Comparison of ENCODE assay signal across 10 cellular contexts in genomic region chr20:33531047-33531877, GRCh38. TPM values are rescaled to one million over a fixed set of nuclear protein-coding genes. Genes with fewer than 3 reads are reported as not detected.
DNase-seq lines count a peak whose midpoint lies in the region; TF ChIP-seq lines count a peak whose summit lies in the region.
"Had no signal": no experiment of that assay in that cellular context is flagged by ENCODE, and none has a peak within 500 bp of the region (broad histone marks: within the 10 kb centered on the region; RNA-seq: fewer than 3 reads in every experiment).

No MANE protein-coding gene starts in this region.

- no peak overlapping the region for H4K5ac ChIP-seq in mesendoderm (ENCODE audit: low read length)

- BruUV-seq in A673 (replicated peaks; lab: Mats Ljungman, UMichigan), result no TSS peak
- no TSS peak for BruUV-seq in mammary epithelial cell (replicated peaks; lab: Mats Ljungman, UMichigan)

- no peaks in the 10 kb centered on the region for H3K9me3 ChIP-seq in A673 (ENCODE audit: low read depth, low read length, poor library complexity, severe bottlenecking)
- H3K9me3 ChIP-seq in mammary epithelial cell (replicated peaks; ENCODE audit: insufficient read depth, low read length), result no peaks in the 10 kb centered on the region

- POLR2A ChIA-PET in A673 (lab: Charles Lee; ENCODE audit: low non-redundant PET), result no interaction called here

- H2BK5ac ChIP-seq in mesendoderm (ENCODE audit: low read length), result no peak overlapping the region

- no peak overlapping the region for H4K8ac ChIP-seq in mesendoderm (ENCODE audit: low read depth, low read length)

- H2AFZ ChIP-seq in mammary epithelial cell (ENCODE audit: low read depth, low read length), result no peak overlapping the region
- H2AFZ ChIP-seq: parathyroid adenoma had no signal

- peak; percentile 70 for DNase-seq in A673 (ENCODE audit: low spot score)
- DNase-seq in HCEC 1CT, result peak; percentile 2
- DNase-seq in cardiac fibroblast (ENCODE audit: low read depth in 2 of 2), result peak; percentile 18 to 51
- DNase-seq in mesendoderm, result no peak
- no peak for DNase-seq in NCI-H345 treated with DMSO at 0.1 percent for 48 hours (lab: John Stamatoyannopoulos, UW; ENCODE audit: unreplicated experiment)
- no peak for DNase-seq in mammary epithelial cell
- DNase-seq in AG08396 (ENCODE audit: low spot score), result no peak
- DNase-seq in NCI-H1694 (lab: John Stamatoyannopoulos, UW), result no peak
- DNase-seq: T-helper 1 cell had no signal

- no peaks in the 10 kb centered on the region for H3K79me2 ChIP-seq in mesendoderm (ENCODE audit: control insufficient read depth, insufficient read depth, low read length)
- peaks cover 4% of the 10 kb centered on the region for H3K79me2 ChIP-seq in mammary epithelial cell (ENCODE audit: insufficient read depth, low read length)

- no peak overlapping the region for H3K18ac ChIP-seq in mesendoderm (ENCODE audit: low read length)

- no peak overlapping the region for H3K4ac ChIP-seq in mesendoderm (ENCODE audit: low read depth, low read length)

- H3K36me3 ChIP-seq in A673 (ENCODE audit: insufficient read depth, low read length, poor library complexity, severe bottlenecking) (no peaks in the 10 kb centered on the region), mesendoderm (ENCODE audit: control insufficient read depth, insufficient read depth, low read length) (no peaks in the 10 kb centered on the region), mammary epithelial cell (ENCODE audit: insufficient read depth, low read length) (no peaks in the 10 kb centered on the region)

- WGBS in mesendoderm (ENCODE audit: extremely low coverage, insufficient coverage, low lambda C conversion rate), result no CpG with 5 or more reads among the region's 6 CpGs
- WGBS in mammary epithelial cell (ENCODE audit: low coverage, missing lambda C conversion rate), result 69% methylated on average over 5 of the region's 6 CpGs

- no peak overlapping the region for H3K56ac ChIP-seq in mesendoderm (ENCODE audit: low read length)

- H3K4me3 ChIP-seq in A673 (ENCODE audit: low read depth, low read length, poor library complexity, severe bottlenecking) (no peak overlapping the region), cardiac fibroblast (replicated peaks in 1 of 2; ENCODE audit: low read depth in 2 of 2, low read length in 2 of 2) (no peak overlapping the region), mesendoderm (ENCODE audit: low read length) (no peak overlapping the region), mammary epithelial cell (replicated peaks in 1 of 3; ENCODE audit: insufficient read depth in 1 of 3, low read depth in 2 of 3, low read length in 3 of 3) (no peak overlapping the region)

- dilution Hi-C loops in mammary epithelial cell (cut with HindIII; ENCODE audit: low sequenced_read_pairs), result loop anchor here (5.0 kb wide), 1 partner anchor 34 kb away; no protein-coding TSS in a partner anchor

- intact Hi-C loops in A673 (cut with micrococcal nuclease; ENCODE audit: unreplicated experiment), result no loop called here
- intact Hi-C loops in mammary epithelial cell (cut with micrococcal nuclease), result no loop called here

- in situ Hi-C loops in mammary epithelial cell (cut with MboI; ENCODE audit: low sequenced_read_pairs in 2 of 2), result no loop called here

- TF ChIP-seq CTCF in A673 (conservative IDR thresholded peaks at IDR 0.05; ENCODE audit: low read depth, low read length) (no peak), cardiac fibroblast (IDR thresholded peaks at IDR 0.05; ENCODE audit: low read depth, low read length) (no peak), mammary epithelial cell (conservative IDR thresholded peaks at IDR 0.05 in 1 of 2, IDR thresholded peaks at IDR 0.05 in 1 of 2; ENCODE audit: extremely low read depth in 1 of 2, insufficient read depth in 1 of 2, low read depth in 1 of 2, low read length in 2 of 2) (no peak)

- H2BK15ac ChIP-seq in mesendoderm (replicated peaks; ENCODE audit: low read depth), result no peak overlapping the region

- H3K23ac ChIP-seq in mesendoderm (ENCODE audit: low read length), result peak overlapping the region; percentile 80

- CTCF ChIA-PET in A673 (lab: Charles Lee), result interaction anchor here (0.6 kb wide), 1 partner anchor 1172 kb away, joined by 3 read pairs; no protein-coding TSS in a partner anchor
- CTCF ChIA-PET in mammary epithelial cell (lab: Charles Lee; ENCODE audit: low non-redundant PET), result no interaction called here

- no peak overlapping the region for H3K9ac ChIP-seq in mesendoderm (ENCODE audit: low read length)
- H3K9ac ChIP-seq in mammary epithelial cell (ENCODE audit: insufficient read depth, low read length), result no peak overlapping the region
- H3K9ac ChIP-seq: parathyroid adenoma had no signal

- H3K4me2 ChIP-seq in mesendoderm (ENCODE audit: low read length), result no peak overlapping the region
- no peak overlapping the region for H3K4me2 ChIP-seq in mammary epithelial cell (ENCODE audit: insufficient read depth, low read depth, low read length)

- H3K27ac ChIP-seq in A673 (ENCODE audit: low read depth, low read length, poor library complexity, severe bottlenecking) (peak overlapping the region; percentile 76), mesendoderm (ENCODE audit: low read depth, low read length) (no peak overlapping the region), mammary epithelial cell (ENCODE audit: insufficient read depth, low read depth, low read length) (no peak overlapping the region)
- H3K27ac ChIP-seq: parathyroid adenoma had no signal

- no peaks in the 10 kb centered on the region for H3K79me1 ChIP-seq in mesendoderm (ENCODE audit: low read length)

- H3K27me3 ChIP-seq in A673 (replicated peaks; ENCODE audit: insufficient read depth, low read depth, low read length, poor library complexity) (no peaks in the 10 kb centered on the region), mesendoderm (ENCODE audit: insufficient read depth, low read length, poor library complexity) (no peaks in the 10 kb centered on the region), mammary epithelial cell (ENCODE audit: insufficient read depth, low read length) (no peaks in the 10 kb centered on the region)

- no peaks in the 10 kb centered on the region for H4K20me1 ChIP-seq in mammary epithelial cell (ENCODE audit: insufficient read depth, low read length)

- H2AK5ac ChIP-seq in mesendoderm (ENCODE audit: low read length), result no peak overlapping the region

- H3K4me1 ChIP-seq in A673 (ENCODE audit: insufficient read depth, low read length, poor library complexity, severe bottlenecking), result peaks cover 21% of the 10 kb centered on the region
- H3K4me1 ChIP-seq in mesendoderm (ENCODE audit: control insufficient read depth, low read depth, low read length), result no peaks in the 10 kb centered on the region
- H3K4me1 ChIP-seq in mammary epithelial cell (ENCODE audit: insufficient read depth, low read length), result no peaks in the 10 kb centered on the region

- H2BK120ac ChIP-seq in mesendoderm (ENCODE audit: low read depth, low read length), result no peak overlapping the region

RNA-seq across cellular contexts. Expression of gene CBFA2T2, which starts 41.4 kb away (rescaled TPM):
- total RNA-seq in A673 (2021) (13.1 and 15.2 TPM in 2 replicates), mammary epithelial cell (10 to 100 TPM; 10.5 to 13.7 TPM)
- 4.0 TPM for polyA plus RNA-seq in mesendoderm (2013, experiment 1 of 2)
- polyA plus RNA-seq in mesendoderm (2013, experiment 2 of 2), result 4.2 TPM
- polyA plus RNA-seq in mammary epithelial cell, result 6.0 TPM
- 14.1 TPM for polyA minus RNA-seq in mammary epithelial cell

Comparison
In these comparisons a context has a peak if more than half of its experiments do, and no peak if none do; other contexts are left out.
1. DNase-seq: peak in A673 (single experiment), HCEC 1CT (single experiment) and cardiac fibroblast (2 of 2); none in mesendoderm (single experiment), NCI-H345 treated with DMSO at 0.1 percent for 48 hours (single experiment), mammary epithelial cell (single experiment), AG08396 (single experiment) and NCI-H1694 (single experiment).